In the genomic region with DNA sequence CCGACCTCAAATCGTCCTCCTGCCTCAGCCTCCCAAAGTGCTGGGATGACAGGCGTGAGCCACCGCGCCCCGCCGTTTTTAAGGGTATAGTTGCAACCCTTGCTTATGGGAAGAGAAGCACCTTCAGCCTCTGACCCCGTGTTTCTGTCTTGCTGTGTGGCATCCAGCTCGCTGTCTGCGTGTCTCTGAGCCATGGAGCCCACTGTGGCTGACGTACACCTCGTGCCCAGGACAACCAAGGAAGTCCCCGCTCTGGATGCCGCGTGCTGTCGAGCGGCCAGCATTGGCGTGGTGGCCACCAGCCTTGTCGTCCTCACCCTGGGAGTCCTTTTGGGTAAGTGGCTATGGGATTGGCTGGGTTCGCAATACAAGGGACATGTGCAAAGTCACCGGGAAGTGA, we compare ENCODE assay signal across 14 cellular contexts. TPM values are rescaled to one million over a fixed set of nuclear protein-coding genes. Genes with fewer than 3 reads are reported as not detected.
DNase-seq lines count a peak whose midpoint lies in the region; ATAC-seq and TF ChIP-seq lines count a peak whose summit lies in the region.
"Had no signal": no experiment of that assay in that cellular context is flagged by ENCODE, and none has a peak within 500 bp of the region (broad histone marks: within the 10 kb centered on the region; RNA-seq: fewer than 3 reads in every experiment).

No MANE protein-coding gene starts in this region.

- no peak overlapping the region for H3K23ac ChIP-seq in mesenchymal stem cell (ENCODE audit: low read length in 2 of 2)
- H3K23ac ChIP-seq in trophoblast cell (ENCODE audit: low read length), result no peak overlapping the region

- no peaks in the 10 kb centered on the region for H3K9me3 Mint-ChIP-seq in activated naive CD8-positive, alpha-beta T cell treated with anti-CD3 and anti-CD28 coated beads for 36 hours
- H3K9me3 Mint-ChIP-seq: CD4-positive, alpha-beta memory T cell had no signal

- no peak overlapping the region for H2AFZ ChIP-seq in mesenchymal stem cell (ENCODE audit: low read depth, low read length)
- no peak overlapping the region for H2AFZ ChIP-seq in trophoblast cell (ENCODE audit: insufficient read depth, low read length, poor library complexity)

- H3K79me1 ChIP-seq in mesenchymal stem cell (replicated peaks; ENCODE audit: low read length, poor library complexity, severe bottlenecking) (no peaks in the 10 kb centered on the region), trophoblast cell (ENCODE audit: low read length) (no peaks in the 10 kb centered on the region)

- no peak overlapping the region for H3K14ac ChIP-seq in mesenchymal stem cell (ENCODE audit: low read length in 2 of 2)
- no peak overlapping the region for H3K14ac ChIP-seq in trophoblast cell (ENCODE audit: low read length)

- H2BK5ac ChIP-seq in mesenchymal stem cell (ENCODE audit: low read depth, low read length, poor library complexity, severe bottlenecking) (no peak overlapping the region), trophoblast cell (ENCODE audit: low read depth, low read length, poor library complexity) (no peak overlapping the region)

- H3K27me3 ChIP-seq in H7 (ENCODE audit: control insufficient read depth, insufficient read depth, low read length) (no peaks in the 10 kb centered on the region), mesenchymal stem cell (ENCODE audit: control insufficient read depth in 1 of 2, insufficient read depth in 1 of 2, low read length in 2 of 2) (peaks cover 25 to 41% of the 10 kb centered on the region in 2 experiments), trophoblast cell (ENCODE audit: insufficient read depth, low read length) (no peaks in the 10 kb centered on the region), esophagus muscularis mucosa (peaks cover 0 to 43% (median 4%) of the 10 kb centered on the region in 4 donors)
- H3K27me3 ChIP-seq: BE2C had no signal

- TF ChIP-seq CTCF in esophagus muscularis mucosa (IDR thresholded peaks at IDR 0.05), result no peak

- H3K36me3 Mint-ChIP-seq in T-helper 17 cell (ENCODE audit: low read depth), result peaks cover 2% of the 10 kb centered on the region
- no peaks in the 10 kb centered on the region for H3K36me3 Mint-ChIP-seq in activated naive CD8-positive, alpha-beta T cell treated with anti-CD3 and anti-CD28 coated beads for 36 hours
- H3K36me3 Mint-ChIP-seq: CD4-positive, alpha-beta memory T cell had no signal

- H3K4me2 ChIP-seq in mesenchymal stem cell (ENCODE audit: low read length, poor library complexity, severe bottlenecking), result no peak overlapping the region
- H3K4me2 ChIP-seq in trophoblast cell (ENCODE audit: low read length), result no peak overlapping the region

- H3K27me3 Mint-ChIP-seq in T-helper 17 cell, result peaks cover 11% of the 10 kb centered on the region
- no peaks in the 10 kb centered on the region for H3K27me3 Mint-ChIP-seq in activated naive CD8-positive, alpha-beta T cell treated with anti-CD3 and anti-CD28 coated beads for 36 hours

- no peak for TF ChIP-seq EP300 in esophagus muscularis mucosa (IDR thresholded peaks at IDR 0.05)

- H3K18ac ChIP-seq in mesenchymal stem cell (ENCODE audit: low read depth in 1 of 2, low read length in 2 of 2) (no peak overlapping the region), trophoblast cell (ENCODE audit: low read length) (no peak overlapping the region)

- H3K9me3 ChIP-seq in T-helper 17 cell (ENCODE audit: control insufficient read depth, low read length, poor library complexity, severe bottlenecking) (no peaks in the 10 kb centered on the region), mesenchymal stem cell (ENCODE audit: control insufficient read depth, low read length) (no peaks in the 10 kb centered on the region), trophoblast cell (ENCODE audit: insufficient read depth, low read depth, low read length) (peaks cover 7% of the 10 kb centered on the region), esophagus muscularis mucosa (no peaks in the 10 kb centered on the region)

- H3K4me3 Mint-ChIP-seq in T-helper 17 cell, result no peak overlapping the region
- no peak overlapping the region for H3K4me3 Mint-ChIP-seq in activated naive CD8-positive, alpha-beta T cell treated with anti-CD3 and anti-CD28 coated beads for 36 hours
- H3K4me3 Mint-ChIP-seq: CD4-positive, alpha-beta memory T cell had no signal

- H3K79me2 ChIP-seq in trophoblast cell (ENCODE audit: control insufficient read depth, insufficient read depth, low read length, poor library complexity), result no peaks in the 10 kb centered on the region

- H4K8ac ChIP-seq in mesenchymal stem cell (ENCODE audit: low read length) (no peak overlapping the region), trophoblast cell (ENCODE audit: low read depth, low read length) (no peak overlapping the region)

- H2BK120ac ChIP-seq in mesenchymal stem cell (ENCODE audit: low read depth, low read length), result no peak overlapping the region
- H2BK120ac ChIP-seq in trophoblast cell (ENCODE audit: insufficient read depth, low read length, poor library complexity), result no peak overlapping the region

- H2BK12ac ChIP-seq in mesenchymal stem cell (ENCODE audit: low read length in 2 of 2), result no peak overlapping the region
- no peak overlapping the region for H2BK12ac ChIP-seq in trophoblast cell (ENCODE audit: low read length)

- H3K4ac ChIP-seq in mesenchymal stem cell (ENCODE audit: low read depth in 1 of 2, low read length in 2 of 2), result no peak overlapping the region
- no peak overlapping the region for H3K4ac ChIP-seq in trophoblast cell (ENCODE audit: low read depth, low read length)

- H3K4me3 ChIP-seq in H7 (ENCODE audit: insufficient read depth, low read depth, low read length) (no peak overlapping the region), mesenchymal stem cell (ENCODE audit: insufficient read depth in 1 of 2, low read depth in 1 of 2, low read length in 2 of 2) (no peak overlapping the region), trophoblast cell (ENCODE audit: low read depth, low read length) (no peak overlapping the region), esophagus muscularis mucosa (no peak overlapping the region)

- TF ChIP-seq POLR2A in esophagus muscularis mucosa (IDR thresholded peaks at IDR 0.05; ENCODE audit: low read depth), result no peak

- peaks cover 4% of the 10 kb centered on the region for H3K4me1 ChIP-seq in mesenchymal stem cell (ENCODE audit: control insufficient read depth, insufficient read depth, low read depth, low read length)
- H3K4me1 ChIP-seq in trophoblast cell (ENCODE audit: control insufficient read depth in 1 of 2, insufficient read depth in 2 of 2, low read length in 2 of 2), result peaks cover 6% of the 10 kb centered on the region in 2 experiments
- H3K4me1 ChIP-seq in esophagus muscularis mucosa, result peaks cover 0 to 7% (median 2%) of the 10 kb centered on the region in 4 donors

- intact Hi-C loops in esophagus muscularis mucosa (cut with DNase I), result no loop called here

- no peak overlapping the region for H3K9ac ChIP-seq in mesenchymal stem cell (ENCODE audit: low read length)
- H3K9ac ChIP-seq in trophoblast cell (ENCODE audit: low read length), result no peak overlapping the region

- H4K91ac ChIP-seq in mesenchymal stem cell (ENCODE audit: low read length), result peak overlapping the region; percentile 46
- no peak overlapping the region for H4K91ac ChIP-seq in trophoblast cell (ENCODE audit: low read depth, low read length)

- H2BK15ac ChIP-seq in mesenchymal stem cell (ENCODE audit: low read depth, poor library complexity, severe bottlenecking), result no peak overlapping the region

- H4K12ac ChIP-seq in trophoblast cell (ENCODE audit: low read depth, low read length), result no peak overlapping the region

- H3K36me3 ChIP-seq in H7 (replicated peaks; ENCODE audit: control insufficient read depth, insufficient read depth, low read length), result no peaks in the 10 kb centered on the region
- H3K36me3 ChIP-seq in mesenchymal stem cell (ENCODE audit: control insufficient read depth in 1 of 2, insufficient read depth in 2 of 2, low read depth in 1 of 2, low read length in 2 of 2), result no peaks in the 10 kb centered on the region
- H3K36me3 ChIP-seq in trophoblast cell (ENCODE audit: control insufficient read depth in 1 of 2, insufficient read depth in 2 of 2, low read length in 2 of 2), result no peaks in the 10 kb centered on the region
- H3K36me3 ChIP-seq in esophagus muscularis mucosa, result no peaks in the 10 kb centered on the region
- H3K36me3 ChIP-seq: BE2C had no signal

- H2AK5ac ChIP-seq in mesenchymal stem cell (ENCODE audit: low read length, severe bottlenecking) (no peak overlapping the region), trophoblast cell (ENCODE audit: low read length) (peak overlapping the region; percentile 47)

- H3K27ac ChIP-seq in mesenchymal stem cell (ENCODE audit: low read length, poor library complexity, severe bottlenecking) (no peak overlapping the region), trophoblast cell (ENCODE audit: low read depth, low read length) (no peak overlapping the region), esophagus muscularis mucosa (replicated peaks in 1 of 4) (no peak overlapping the region)
- H3K27ac ChIP-seq: C4-2B had no signal

- peaks cover 2% of the 10 kb centered on the region for H3K4me1 Mint-ChIP-seq in T-helper 17 cell
- peaks cover 13% of the 10 kb centered on the region for H3K4me1 Mint-ChIP-seq in activated naive CD8-positive, alpha-beta T cell treated with anti-CD3 and anti-CD28 coated beads for 36 hours

- WGBS in mesenchymal stem cell, result 92% methylated on average over 21 of the region's 21 CpGs
- WGBS in trophoblast cell (ENCODE audit: extremely low coverage, insufficient coverage, insufficient read length), result no CpG with 5 or more reads among the region's 21 CpGs
- WGBS in esophagus muscularis mucosa, result 79% methylated on average over 18 of the region's 21 CpGs

- peak; percentile 30 for DNase-seq in H7
- DNase-seq in T-helper 17 cell, result no peak
- DNase-seq in mesenchymal stem cell, result no peak
- DNase-seq in trophoblast cell, result no peak
- DNase-seq in stimulated activated naive CD8-positive, alpha-beta T cell treated with anti-CD3 and anti-CD28 coated beads, Interleukin-15, Interleukin-2, amounts not matched to agents 100 U/mL and 50 U/mL, for 24 hours, result no peak
- DNase-seq in activated naive CD8-positive, alpha-beta T cell treated with anti-CD3 and anti-CD28 coated beads for 36 hours, result no peak
- no peak for DNase-seq in esophagus muscularis mucosa (ENCODE audit: extremely low spot score)
- DNase-seq: BE2C; CD4-positive, alpha-beta memory T cell; DND-41; GDM1; GOT3 had no signal

- peak overlapping the region; percentile 21 for H3K27ac Mint-ChIP-seq in T-helper 17 cell
- H3K27ac Mint-ChIP-seq in activated naive CD8-positive, alpha-beta T cell treated with anti-CD3 and anti-CD28 coated beads for 36 hours, result no peak overlapping the region

- ATAC-seq in T-helper 17 cell, result no peak
- ATAC-seq in stimulated activated naive CD8-positive, alpha-beta T cell treated with anti-CD3 and anti-CD28 coated beads, Interleukin-15, Interleukin-2, amounts not matched to agents 100 U/mL and 50 U/mL, for 24 hours, result no peak
- ATAC-seq: HCT116 had no signal

RNA-seq across cellular contexts. Expression of a gene that starts 29.5 kb away (rescaled TPM):
- total RNA-seq in H7 (2014; rRNA removed; shearing (Covaris generic)), result 0.48 TPM in 1 of 2 replicates, not detected in the other
- total RNA-seq in T-helper 17 cell, result not detected
- polyA plus RNA-seq in mesenchymal stem cell (2013, experiment 1 of 2), result not detected
- polyA plus RNA-seq in mesenchymal stem cell (2013, experiment 2 of 2), result not detected
- 0.15 and 0.18 TPM in 2 replicates for polyA plus RNA-seq in trophoblast cell (2013)
- total RNA-seq in activated naive CD8-positive, alpha-beta T cell treated with anti-CD3 and anti-CD28 coated beads for 36 hours, result not detected
- under 1 TPM in 1 of 4 donors, not detected in 3; 0.17 TPM for total RNA-seq in esophagus muscularis mucosa
- total RNA-seq: CD4-positive, alpha-beta memory T cell had no signal
- polyA plus RNA-seq: CD4-positive, alpha-beta memory T cell had no signal

RNA-seq across cellular contexts. Expression of a gene that starts 37.8 kb away (rescaled TPM):
- 176 and 179 TPM in 2 replicates for total RNA-seq in H7 (2014; rRNA removed; shearing (Covaris generic))
- total RNA-seq in T-helper 17 cell, result 10 to 100 TPM; 22.3 to 27.8 TPM
- 92.8 TPM for polyA plus RNA-seq in mesenchymal stem cell (2013, experiment 1 of 2)
- 91.7 TPM for polyA plus RNA-seq in mesenchymal stem cell (2013, experiment 2 of 2)
- polyA plus RNA-seq in trophoblast cell (2013), result 79.5 and 82.1 TPM in 2 replicates
- 100 to 1,000 TPM; 179 to 184 TPM for total RNA-seq in activated naive CD8-positive, alpha-beta T cell treated with anti-CD3 and anti-CD28 coated beads for 36 hours
- total RNA-seq in esophagus muscularis mucosa, result 10 to 100 TPM; 16.2 to 37.7 (median 28.1) TPM
